In genomic region chr5:66410056-66410455, GRCh38 we compare ENCODE assay signal across 27 cellular contexts.
DNase-seq lines count a peak whose midpoint lies in the region; ATAC-seq and TF ChIP-seq lines count a peak whose summit lies in the region.
"Had no signal": no experiment of that assay in that cellular context is flagged by ENCODE, and none has a peak within 500 bp of the region (broad histone marks: within the 10 kb centered on the region; RNA-seq: fewer than 3 reads in every experiment).

No MANE protein-coding gene starts in this region.

- POLR2A ChIA-PET in CD8-positive, alpha-beta T cell (lab: Charles Lee), result no interaction called here

- no peak for TF ChIP-seq CTCF in right atrium auricular region (IDR thresholded peaks at IDR 0.05)
- TF ChIP-seq CTCF in CD8-positive, alpha-beta T cell (IDR thresholded peaks at IDR 0.05), result no peak

- H3K36me3 ChIP-seq in right atrium auricular region, result peaks cover 20% of the 10 kb centered on the region
- H3K36me3 ChIP-seq in CD8-positive, alpha-beta T cell (ENCODE audit: insufficient read depth, low read length), result no peaks in the 10 kb centered on the region
- H3K36me3 ChIP-seq: ascending aorta, colonic mucosa, SJSA1, transverse colon had no signal

- peaks cover 11% of the 10 kb centered on the region for H3K27me3 Mint-ChIP-seq in CD8-positive, alpha-beta T cell (ENCODE audit: low read depth)

- peak; percentile 33 for DNase-seq in DMS 273 (lab: John Stamatoyannopoulos, UW; ENCODE audit: unreplicated experiment)
- DNase-seq in DMS 273 treated with DMSO at 0.1 percent for 48 hours (lab: John Stamatoyannopoulos, UW), result no peak
- DNase-seq in left cardiac atrium, result peak; percentile 27
- DNase-seq in right atrium auricular region (ENCODE audit: low spot score), result no peak
- peak; percentile 95 for DNase-seq in NCI-H748 (lab: John Stamatoyannopoulos, UW; ENCODE audit: unreplicated experiment)
- no peak for DNase-seq in HuH-7.5 (ENCODE audit: low spot score)
- DNase-seq in activated naive CD4-positive, alpha-beta T cell treated with Interleukin-2 at 50 U/mL for 16 hours, result no peak
- DNase-seq in CD8-positive, alpha-beta T cell, result no peak
- DNase-seq: activated CD4-positive, CD25-positive, alpha-beta regulatory T cell; activated gamma-delta T cell; activated T-cell treated with anti-CD3 and anti-CD28 coated beads, Interleukin-2, amount 50 U/mL, for 4 hours; Calu3; colonic mucosa; effector memory CD8-positive, alpha-beta T cell; NCI-H2081 treated with DMSO at 0.1 percent for 48 hours; NCI-H526; transverse colon had no signal

- peaks cover 0 to 5% of the 10 kb centered on the region in 2 donors for H3K9me3 ChIP-seq in right atrium auricular region
- H3K9me3 ChIP-seq in CD8-positive, alpha-beta T cell (ENCODE audit: low read length), result no peaks in the 10 kb centered on the region
- H3K9me3 ChIP-seq: ascending aorta, colonic mucosa, SJSA1, transverse colon had no signal

- no peak overlapping the region for H3K27ac Mint-ChIP-seq in CD8-positive, alpha-beta T cell
- H3K27ac Mint-ChIP-seq: effector memory CD8-positive, alpha-beta T cell; IgD-negative memory B cell; memory B cell; nephron; stimulated activated effector memory CD8-positive, alpha-beta T cell treated with anti-CD3 and anti-CD28 coated beads, Interleukin-12 subunit alpha, Interleukin-12 subunit beta, amount 100 ng/mL, for 72 hours; T-helper 1 cell treated with Interleukin-12 subunit alpha and Interleukin-12 subunit beta and Interleukin-4 antibody, amounts not matched to agents 30 μg/mL and 1 μg/mL, for 36 hours had no signal

- peaks cover 0 to 18% of the 10 kb centered on the region in 2 donors for H3K4me1 ChIP-seq in right atrium auricular region
- H3K4me1 ChIP-seq in CD8-positive, alpha-beta T cell (ENCODE audit: insufficient read depth, low read length), result no peaks in the 10 kb centered on the region
- H3K4me1 ChIP-seq: ascending aorta, colonic mucosa, SJSA1, transverse colon had no signal

- no peaks in the 10 kb centered on the region for H3K27me3 ChIP-seq in right atrium auricular region
- H3K27me3 ChIP-seq in CD8-positive, alpha-beta T cell (ENCODE audit: insufficient read depth, low read length), result no peaks in the 10 kb centered on the region
- H3K27me3 ChIP-seq: ascending aorta, colonic mucosa, SJSA1, transverse colon had no signal

- no peaks in the 10 kb centered on the region for H3K9me3 Mint-ChIP-seq in CD8-positive, alpha-beta T cell
- H3K9me3 Mint-ChIP-seq: activated T-cell treated with anti-CD3 and anti-CD28 coated beads, Interleukin-2, amount 50 U/mL, for 4 hours; effector memory CD8-positive, alpha-beta T cell; IgD-negative memory B cell; stimulated activated effector memory CD8-positive, alpha-beta T cell treated with anti-CD3 and anti-CD28 coated beads, Interleukin-12 subunit alpha, Interleukin-12 subunit beta, amount 100 ng/mL, for 72 hours; T-helper 1 cell treated with Interleukin-12 subunit alpha and Interleukin-12 subunit beta and Interleukin-4 antibody, amounts not matched to agents 30 μg/mL and 1 μg/mL, for 36 hours had no signal

- H3K4me3 ChIP-seq in right atrium auricular region, result no peak overlapping the region
- H3K4me3 ChIP-seq in CD8-positive, alpha-beta T cell (ENCODE audit: low read depth, low read length), result no peak overlapping the region
- H3K4me3 ChIP-seq: ascending aorta, colonic mucosa, GM12878, SJSA1, transverse colon had no signal

- peak in 1 of 2 donors; percentile 29 for ATAC-seq in left cardiac atrium
- no peak for ATAC-seq in CD8-positive, alpha-beta T cell
- ATAC-seq: activated T-cell treated with anti-CD3 and anti-CD28 coated beads, Interleukin-2, amount 50 U/mL, for 4 hours; effector memory CD8-positive, alpha-beta T cell; GM12878; stimulated activated effector memory CD8-positive, alpha-beta T cell treated with anti-CD3 and anti-CD28 coated beads, Interleukin-12 subunit alpha, Interleukin-12 subunit beta, amount 100 ng/mL, for 72 hours had no signal

- CTCF ChIA-PET in CD8-positive, alpha-beta T cell (lab: Charles Lee), result no interaction called here

- no peak overlapping the region for H3K4me3 Mint-ChIP-seq in CD8-positive, alpha-beta T cell
- H3K4me3 Mint-ChIP-seq: activated T-cell treated with anti-CD3 and anti-CD28 coated beads, Interleukin-2, amount 50 U/mL, for 4 hours; effector memory CD8-positive, alpha-beta T cell; IgD-negative memory B cell; memory B cell; nephron; stimulated activated effector memory CD8-positive, alpha-beta T cell treated with anti-CD3 and anti-CD28 coated beads, Interleukin-12 subunit alpha, Interleukin-12 subunit beta, amount 100 ng/mL, for 72 hours; T-helper 1 cell treated with Interleukin-12 subunit alpha and Interleukin-12 subunit beta and Interleukin-4 antibody, amounts not matched to agents 30 μg/mL and 1 μg/mL, for 36 hours had no signal

- H3K27ac ChIP-seq in right atrium auricular region, result peak overlapping the region in 1 of 2 donors; percentile 34
- no peak overlapping the region for H3K27ac ChIP-seq in CD8-positive, alpha-beta T cell (ENCODE audit: low read depth, low read length)
- H3K27ac ChIP-seq: 22Rv1, ascending aorta, C4-2B, colonic mucosa, SJSA1, transverse colon had no signal

- no peaks in the 10 kb centered on the region for H3K36me3 Mint-ChIP-seq in CD8-positive, alpha-beta T cell
- H3K36me3 Mint-ChIP-seq: IgD-negative memory B cell; stimulated activated effector memory CD8-positive, alpha-beta T cell treated with anti-CD3 and anti-CD28 coated beads, Interleukin-12 subunit alpha, Interleukin-12 subunit beta, amount 100 ng/mL, for 72 hours had no signal

- no peaks in the 10 kb centered on the region for H3K4me1 Mint-ChIP-seq in CD8-positive, alpha-beta T cell (ENCODE audit: low read depth)
- H3K4me1 Mint-ChIP-seq: IgD-negative memory B cell; stimulated activated effector memory CD8-positive, alpha-beta T cell treated with anti-CD3 and anti-CD28 coated beads, Interleukin-12 subunit alpha, Interleukin-12 subunit beta, amount 100 ng/mL, for 72 hours had no signal

- intact Hi-C loops in left cardiac atrium (cut with DNase I), result no loop called here
- intact Hi-C loops in CD8-positive, alpha-beta T cell (cut with DNase I, micrococcal nuclease), result no loop called here

Comparison
In these comparisons a context has a peak if more than half of its experiments do, and no peak if none do; other contexts are left out.
1. DNase-seq: peak in DMS 273 (single experiment), left cardiac atrium (single experiment) and NCI-H748 (single experiment); none in DMS 273 treated with DMSO at 0.1 percent for 48 hours (single experiment), right atrium auricular region (single experiment), HuH-7.5 (single experiment), activated naive CD4-positive, alpha-beta T cell treated with Interleukin-2 at 50 U/mL for 16 hours (single experiment) and CD8-positive, alpha-beta T cell (0 of 7).